In genomic region chr3:44050051-44050570, GRCh38 we compare ENCODE assay signal across 1 cellular context.
TF ChIP-seq lines count a peak whose summit lies in the region.

No MANE protein-coding gene starts in this region.

TF ChIP-seq in GM23338, 12 proteins besides CTCF, POLR2A, EP300 and RAD21 (continued from another document):
- TF ChIP-seq ETS1 (IDR thresholded peaks at IDR 0.05) (no peak), ZNF331 (CRISPR knock-in tag; IDR thresholded peaks at IDR 0.05; ENCODE audit: low read depth) (no peak)
TF ChIP-seq in GM23338: peak in this region for 0.
